In genomic region chr1:39701092-39701460, GRCh38 we compare ENCODE assay signal across 9 cellular contexts. TPM values are rescaled to one million over a fixed set of nuclear protein-coding genes. Genes with fewer than 3 reads are reported as not detected.
DNase-seq lines count a peak whose midpoint lies in the region; ATAC-seq and TF ChIP-seq lines count a peak whose summit lies in the region.
"Had no signal": no experiment of that assay in that cellular context is flagged by ENCODE, and none has a peak within 500 bp of the region (broad histone marks: within the 10 kb centered on the region; RNA-seq: fewer than 3 reads in every experiment).

No MANE protein-coding gene starts in this region.

- H3K27ac ChIP-seq in ACC112 (ENCODE audit: low read depth, low read length): no peak overlapping the region
- peak overlapping the region in 1 of 2 donors; percentile 59 for H3K27ac ChIP-seq in lung (ENCODE audit: low read depth in 1 of 2, low read length in 1 of 2)
- no peak overlapping the region for H3K27ac ChIP-seq in WERI-Rb-1

- H3K79me2 ChIP-seq in ACC112 (ENCODE audit: control insufficient read depth, insufficient read depth, low read length, unreplicated experiment): no peaks in the 10 kb centered on the region

- peaks cover 35% of the 10 kb centered on the region for H3K27me3 Mint-ChIP-seq in chondrocyte (ENCODE audit: low read depth)

- H3K4me1 Mint-ChIP-seq in chondrocyte (ENCODE audit: low read depth): peaks cover 13% of the 10 kb centered on the region

- peak; percentile 42 for ATAC-seq in lung (ENCODE audit: insufficient read depth, low FRiP score)
- no peak for ATAC-seq in GM21723 (IDR thresholded peaks at IDR 0.05; ENCODE audit: unreplicated experiment)

- H3K27me3 ChIP-seq in ACC112 (ENCODE audit: insufficient read depth, low read length) (peaks cover 41% of the 10 kb centered on the region), lung (ENCODE audit: control insufficient read depth, insufficient read depth) (no peaks in the 10 kb centered on the region), WERI-Rb-1 (ENCODE audit: insufficient read depth, low read depth, severe bottlenecking) (no peaks in the 10 kb centered on the region)

- H3K9me3 Mint-ChIP-seq in chondrocyte (ENCODE audit: low read depth): no peaks in the 10 kb centered on the region

- H3K4me1 ChIP-seq in ACC112 (ENCODE audit: control insufficient read depth, insufficient read depth, low read length, unreplicated experiment): no peaks in the 10 kb centered on the region
- peaks cover 0 to 5% of the 10 kb centered on the region in 2 donors for H3K4me1 ChIP-seq in lung (ENCODE audit: control insufficient read depth in 2 of 2, insufficient read depth in 2 of 2, low read length in 2 of 2)

- H3K36me3 ChIP-seq in ACC112 (ENCODE audit: insufficient read depth, low read length) (no peaks in the 10 kb centered on the region), lung (ENCODE audit: control insufficient read depth in 2 of 2, insufficient read depth in 2 of 2, low read length in 2 of 2) (no peaks in the 10 kb centered on the region), WERI-Rb-1 (no peaks in the 10 kb centered on the region)

- H3K9me3 ChIP-seq in lung (ENCODE audit: control insufficient read depth in 2 of 2, insufficient read depth in 1 of 2, low read length in 1 of 2): peaks cover 0 to 2% of the 10 kb centered on the region in 2 donors
- H3K9me3 ChIP-seq in WERI-Rb-1 (ENCODE audit: severe bottlenecking): no peaks in the 10 kb centered on the region

- 29 to 39% methylated on average over 12 of the region's 12 CpGs for WGBS in lung, 2 donors

- H3K4me3 ChIP-seq in ACC112 (ENCODE audit: low read depth, low read length) (peak overlapping the region; percentile 51; the same call in 1 of the 2 replicates), lung (no peak overlapping the region), WERI-Rb-1 (ENCODE audit: low read depth, low read length) (no peak overlapping the region)

- H3K4me3 Mint-ChIP-seq in chondrocyte (ENCODE audit: unreplicated experiment): no peak overlapping the region

- no peaks in the 10 kb centered on the region for H3K36me3 Mint-ChIP-seq in chondrocyte (ENCODE audit: low read depth)

- H3K27ac Mint-ChIP-seq in chondrocyte (ENCODE audit: unreplicated experiment): peak overlapping the region; percentile 57

- TF ChIP-seq CTCF in chondrocyte (IDR thresholded peaks at IDR 0.05) (no peak), lung (IDR thresholded peaks at IDR 0.05; ENCODE audit: control extremely low read depth, extremely low read depth) (no peak), WERI-Rb-1 (IDR thresholded peaks at IDR 0.05; ENCODE audit: low read depth, low read length) (no peak)

- DNase-seq in NCI-H1092 (lab: John Stamatoyannopoulos, UW): peak; percentile 95
- no peak for DNase-seq in chondrocyte (ENCODE audit: low spot score)
- no peak for DNase-seq in lung (ENCODE audit: low spot score)
- DNase-seq in WERI-Rb-1: no peak
- DNase-seq in CD1c-positive myeloid dendritic cell (ENCODE audit: extremely low spot score): no peak
- DNase-seq in activated T-cell treated with anti-CD3 and anti-CD28 coated beads, Interleukin-2, amount 50 U/mL, for 1 hour: no peak
- DNase-seq: T-helper 9 cell had no signal

- no peak overlapping the region for H2AFZ ChIP-seq in ACC112 (ENCODE audit: low read length, unreplicated experiment)

RNA-seq across cellular contexts. Expression of gene HPCAL4, which starts 9.8 kb away (rescaled TPM):
- total RNA-seq in chondrocyte (not detected in 3 replicates), lung (under 1 TPM; 0.18 to 0.43 TPM)
- polyA plus RNA-seq in lung: under 1 TPM; 0.08 to 0.16 TPM

RNA-seq across cellular contexts. Expression of gene NT5C1A, which starts 29.2 kb away (rescaled TPM):
- total RNA-seq in chondrocyte (0.31 to 0.32 TPM in 2 of 3 replicates, not detected in the other), lung (not detected)
- not detected for polyA plus RNA-seq in lung

RNA-seq across cellular contexts. Expression of gene PPIE, which starts 37.6 kb away (rescaled TPM):
- 31.5 to 32.7 TPM (median 32.6 TPM) in 3 replicates for total RNA-seq in chondrocyte
- 10 to 100 TPM; 30.5 to 55.5 TPM for total RNA-seq in lung
- 10 to 100 TPM; 40.9 to 47.6 TPM for polyA plus RNA-seq in lung
